In the genomic region with DNA sequence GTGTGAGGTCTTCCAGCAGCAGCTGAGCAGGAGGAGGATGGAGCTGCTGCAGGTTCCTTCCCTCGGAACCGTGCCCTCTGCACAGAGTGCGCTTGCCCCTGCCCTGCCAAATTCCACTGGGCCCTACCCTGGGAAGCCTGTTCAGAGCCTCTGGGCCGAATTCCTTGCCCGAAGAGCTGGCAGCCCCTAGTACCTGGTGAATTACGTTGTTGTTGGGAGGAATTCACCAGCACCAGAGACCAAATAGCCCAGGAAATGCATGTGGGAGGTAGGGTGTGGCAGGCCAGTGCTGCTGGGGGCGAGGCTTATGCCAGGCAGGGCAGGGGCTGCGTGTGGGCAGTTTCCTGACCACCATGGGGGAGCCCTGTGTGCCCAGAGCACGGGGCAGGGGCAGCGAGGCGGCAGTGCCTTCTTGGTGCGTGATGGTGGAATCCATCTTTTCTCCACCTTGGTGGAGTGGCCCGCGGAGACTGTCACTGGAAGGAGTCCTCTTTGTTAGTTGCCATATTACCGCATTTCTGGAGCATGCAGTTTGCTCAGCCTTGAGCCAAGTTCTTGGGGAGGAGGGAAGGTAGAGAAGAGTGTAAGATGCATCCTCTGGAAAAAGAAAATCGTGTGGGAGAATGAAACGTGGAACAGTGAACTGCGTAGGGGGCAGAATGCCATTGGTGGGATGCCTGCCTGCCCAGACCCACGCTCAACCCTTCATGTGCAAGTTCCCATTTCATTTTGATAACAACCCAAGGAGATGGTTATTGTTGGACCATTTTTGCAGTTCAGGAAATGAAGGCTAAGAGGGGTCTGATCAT, we compare ENCODE assay signal across 12 cellular contexts. TPM values are rescaled to one million over a fixed set of nuclear protein-coding genes. Genes with fewer than 3 reads are reported as not detected.
DNase-seq lines count a peak whose midpoint lies in the region; ATAC-seq and TF ChIP-seq lines count a peak whose summit lies in the region.
"Had no signal": no experiment of that assay in that cellular context is flagged by ENCODE, and none has a peak within 500 bp of the region (broad histone marks: within the 10 kb centered on the region; RNA-seq: fewer than 3 reads in every experiment).

No MANE protein-coding gene starts in this region.

- H3K27ac ChIP-seq in lower lobe of right lung = peak overlapping the region; percentile 86
- peak overlapping the region; percentile 99 for H3K27ac ChIP-seq in thoracic aorta

- no peaks in the 10 kb centered on the region for H3K36me3 ChIP-seq in lower lobe of right lung
- H3K36me3 ChIP-seq in thoracic aorta = no peaks in the 10 kb centered on the region

- H3K36me3 Mint-ChIP-seq in HFFc6 (ENCODE audit: low read depth) (peaks cover 33% of the 10 kb centered on the region), brain (peaks cover 6% of the 10 kb centered on the region)

- H3K9me3 ChIP-seq in lower lobe of right lung (no peaks in the 10 kb centered on the region), thoracic aorta (no peaks in the 10 kb centered on the region)

- TF ChIP-seq CTCF in HFFc6 (IDR thresholded peaks at IDR 0.05) (no peak), brain (conservative IDR thresholded peaks at IDR 0.05) (no peak), lower lobe of right lung (IDR thresholded peaks at IDR 0.05) (no peak), thoracic aorta (IDR thresholded peaks at IDR 0.05) (no peak)

- H3K9me3 Mint-ChIP-seq in HFFc6 = no peaks in the 10 kb centered on the region
- H3K9me3 Mint-ChIP-seq in brain = peaks cover 0 to 4% (median 0%) of the 10 kb centered on the region in 5 experiments

- H3K4me1 ChIP-seq in lower lobe of right lung = peaks cover 41% of the 10 kb centered on the region
- H3K4me1 ChIP-seq in thoracic aorta (ENCODE audit: control insufficient read depth in 1 of 2, low read depth in 2 of 2) = peaks cover 17 to 66% of the 10 kb centered on the region in 2 donors

- H3K27ac Mint-ChIP-seq in HFFc6 = peak overlapping the region; percentile 96
- peak overlapping the region in 4 of 5 experiments; percentile 19 to 95 (median 88) for H3K27ac Mint-ChIP-seq in brain

- H3K4me3 Mint-ChIP-seq in HFFc6 (peak overlapping the region; percentile 99), brain (peak overlapping the region; percentile 91 to 95 (median 93))

- H3K27me3 Mint-ChIP-seq in HFFc6 (ENCODE audit: insufficient read depth) (peaks cover 9% of the 10 kb centered on the region), brain (peaks cover 3% of the 10 kb centered on the region)

- H3K4me3 ChIP-seq in lower lobe of right lung (peak overlapping the region; percentile 68), thoracic aorta (peak overlapping the region; percentile 97)

- intact Hi-C loops in lower lobe of right lung (cut with DNase I) = no loop called here

- no peak for ATAC-seq in lower lobe of right lung
- ATAC-seq in thoracic aorta (ENCODE audit: insufficient number of reproducible peaks, low FRiP score, low read depth) = no peak
- no peak for ATAC-seq in GM19023 (IDR thresholded peaks at IDR 0.05; ENCODE audit: unreplicated experiment)

- H3K27me3 ChIP-seq in lower lobe of right lung (ENCODE audit: low read depth) = peaks cover 14% of the 10 kb centered on the region
- no peaks in the 10 kb centered on the region for H3K27me3 ChIP-seq in thoracic aorta (replicated peaks; ENCODE audit: insufficient read depth)

- no peak for DNase-seq in HFFc6
- no peak for DNase-seq in lower lobe of right lung
- DNase-seq in thoracic aorta (ENCODE audit: low spot score) = no peak
- DNase-seq in KG1 (lab: John Stamatoyannopoulos, UW) = no peak
- no peak for DNase-seq in retina
- DNase-seq: activated CD8-positive, alpha-beta memory T cell treated with anti-CD3 and anti-CD28 coated beads, Interleukin-2, amount 50 U/mL, for 48 hours; dorsolateral prefrontal cortex; NCI-H526; stimulated activated naive CD4-positive, alpha-beta T cell treated with Interleukin-2 at 50 U/mL for 16 hours; T-helper 1 cell had no signal

- H3K4me1 Mint-ChIP-seq in HFFc6 (ENCODE audit: low read depth) (peaks cover 65% of the 10 kb centered on the region), brain (peaks cover 69% of the 10 kb centered on the region)

RNA-seq across cellular contexts. Expression of a gene that starts 2.3 kb away (rescaled TPM):
- 100 to 1,000 TPM; 255 to 313 (median 279) TPM for total RNA-seq in HFFc6 (2021; fragmentation: NEBNext Ultra II Directional; extraction: Animal tissue kit (Norgen Biotek cat#: 25700))
- polyA plus RNA-seq in brain (ENCODE audit: insufficient read depth, low read depth, low replicate concordance) = 8.5 TPM
- total RNA-seq in lower lobe of right lung (91.2 TPM), thoracic aorta (100 to 1,000 TPM; 184 to 242 TPM)
